ENCODE assay signal across 8 cellular contexts in the genomic region with DNA sequence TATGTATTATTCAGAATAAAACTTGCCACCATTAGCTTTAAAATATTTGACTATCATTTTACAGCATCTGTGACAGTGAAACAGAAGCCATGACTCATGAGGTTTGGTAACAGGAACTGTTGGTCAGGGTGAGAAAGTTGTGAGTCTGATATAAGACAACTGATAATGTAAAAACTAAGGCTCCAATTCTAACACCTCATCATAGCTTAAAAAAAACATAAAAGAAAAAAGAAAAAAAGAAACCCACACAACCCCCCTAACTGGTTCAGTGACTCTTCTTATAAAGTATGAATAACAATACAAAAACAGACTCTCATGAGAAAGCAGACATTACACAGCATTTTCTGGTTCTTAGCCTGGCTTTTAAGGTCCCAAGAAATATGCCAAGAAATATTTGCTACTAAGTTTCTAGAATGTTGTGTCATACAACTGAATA.
DNase-seq lines count a peak whose midpoint lies in the region; ATAC-seq and TF ChIP-seq lines count a peak whose summit lies in the region.

No MANE protein-coding gene starts in this region.

- H3K27me3 Mint-ChIP-seq in activated T-helper 17 cell treated with anti-CD3 and anti-CD28 coated beads, Interleukin-2, amount 50 U/mL, for 72 hours: no peaks in the 10 kb centered on the region
- no peaks in the 10 kb centered on the region for H3K27me3 Mint-ChIP-seq in nephron progenitor cell (ENCODE audit: low read depth, poor library complexity)

- DNase-seq in DMS 273 (lab: John Stamatoyannopoulos, UW; ENCODE audit: unreplicated experiment) (peak; percentile 45), DMS 273 treated with DMSO at 0.1 percent for 48 hours (lab: John Stamatoyannopoulos, UW) (no peak), HS-27A (ENCODE audit: low read depth) (peak; percentile 49), nephron progenitor cell (no peak), lower leg skin (ENCODE audit: low spot score in 2 of 2) (no peak), left lobe of liver (ENCODE audit: low spot score) (no peak)

- intact Hi-C loops in lower leg skin (cut with DNase I; ENCODE audit: low total_unique reads): no loop called here

- no peaks in the 10 kb centered on the region for H3K9me3 Mint-ChIP-seq in activated T-helper 17 cell treated with anti-CD3 and anti-CD28 coated beads, Interleukin-2, amount 50 U/mL, for 72 hours
- H3K9me3 Mint-ChIP-seq in nephron progenitor cell: no peaks in the 10 kb centered on the region

- peaks cover 87% of the 10 kb centered on the region for H3K36me3 Mint-ChIP-seq in activated T-helper 17 cell treated with anti-CD3 and anti-CD28 coated beads, Interleukin-2, amount 50 U/mL, for 72 hours (ENCODE audit: low read depth)
- H3K36me3 Mint-ChIP-seq in nephron progenitor cell (ENCODE audit: low read depth): peaks cover 36% of the 10 kb centered on the region

- ATAC-seq in GM21447 (IDR thresholded peaks at IDR 0.05; ENCODE audit: unreplicated experiment): peak; percentile 87
- ATAC-seq in activated T-helper 17 cell treated with anti-CD3 and anti-CD28 coated beads, Interleukin-2, amount 50 U/mL, for 72 hours (replicated peaks): peak; percentile 98
- ATAC-seq in left lobe of liver: no peak

- peak overlapping the region; percentile 18 for H3K4me3 Mint-ChIP-seq in activated T-helper 17 cell treated with anti-CD3 and anti-CD28 coated beads, Interleukin-2, amount 50 U/mL, for 72 hours
- no peak overlapping the region for H3K4me3 Mint-ChIP-seq in nephron progenitor cell

- no peak for TF ChIP-seq POLR2A in lower leg skin (IDR thresholded peaks at IDR 0.05)

- H3K4me3 ChIP-seq in lower leg skin (ENCODE audit: low read depth, poor library complexity, severe bottlenecking): no peak overlapping the region

- H3K4me1 Mint-ChIP-seq in activated T-helper 17 cell treated with anti-CD3 and anti-CD28 coated beads, Interleukin-2, amount 50 U/mL, for 72 hours: peaks cover 27% of the 10 kb centered on the region
- peaks cover 82% of the 10 kb centered on the region for H3K4me1 Mint-ChIP-seq in nephron progenitor cell

- TF ChIP-seq CTCF in nephron progenitor cell (IDR thresholded peaks at IDR 0.05) (no peak), lower leg skin (IDR thresholded peaks at IDR 0.05) (no peak)

- peak overlapping the region; percentile 11 for H3K27ac Mint-ChIP-seq in activated T-helper 17 cell treated with anti-CD3 and anti-CD28 coated beads, Interleukin-2, amount 50 U/mL, for 72 hours
- H3K27ac Mint-ChIP-seq in nephron progenitor cell: peak overlapping the region; percentile 18

Comparison
In these comparisons a context has a peak if more than half of its experiments do, and no peak if none do; other contexts are left out.
1. DNase-seq: peak in DMS 273 (single experiment) and HS-27A (single experiment); none in DMS 273 treated with DMSO at 0.1 percent for 48 hours (single experiment), nephron progenitor cell (single experiment), lower leg skin (0 of 2) and left lobe of liver (single experiment).